In the genomic region with DNA sequence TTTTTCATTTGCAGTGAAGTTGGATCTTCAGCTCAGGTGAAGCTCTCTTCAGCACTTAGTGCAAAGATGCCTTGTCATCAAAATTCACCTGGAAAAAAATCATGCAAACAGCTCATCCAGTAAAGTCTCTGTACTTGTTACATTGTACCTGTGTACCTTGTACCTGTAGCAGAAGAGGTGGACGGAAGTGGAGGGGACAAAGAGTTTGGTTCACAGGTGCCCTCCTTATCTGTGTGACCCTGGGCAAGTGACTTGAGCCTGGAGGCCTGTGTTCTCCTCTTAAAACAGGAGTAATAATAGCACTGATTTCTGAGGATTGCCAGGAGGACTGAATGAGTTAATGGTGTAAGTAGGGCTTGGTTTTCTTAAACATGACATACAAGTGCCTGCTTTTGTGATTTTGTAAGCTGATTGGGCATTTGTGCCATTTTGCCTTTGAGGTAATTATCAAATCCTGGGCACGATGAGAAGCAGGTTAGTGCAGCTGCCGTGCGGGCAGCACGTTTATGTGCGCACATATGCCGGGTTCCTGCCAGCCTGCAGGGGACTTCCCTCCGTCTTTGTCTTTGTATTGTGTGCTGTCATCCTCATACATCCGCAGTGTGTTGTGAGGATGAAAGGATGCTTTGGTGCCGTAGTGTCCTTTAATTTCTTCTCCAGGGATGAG, we compare ENCODE assay signal across 2 cellular contexts.
TF ChIP-seq lines count a peak whose summit lies in the region.

No MANE protein-coding gene starts in this region.

TF ChIP-seq in K562, 482 proteins besides CTCF, POLR2A, EP300 and RAD21 (continued from another document):
- no peak for TF ChIP-seq KLF6 (CRISPR knock-in tag; IDR thresholded peaks at IDR 0.05; ENCODE audit: borderline replicate concordance)

TF ChIP-seq in liver, 16 proteins besides CTCF, POLR2A, EP300 and RAD21 (continued from another document):
- TF ChIP-seq EGR1 (IDR thresholded peaks at IDR 0.05; ENCODE audit: low read depth in 2 of 2) (no peak), FOXA2 (IDR thresholded peaks at IDR 0.05) (no peak), GABPA (IDR thresholded peaks at IDR 0.05 in 1 of 2, conservative IDR thresholded peaks at IDR 0.05 in 1 of 2) (no peak)
